ENCODE assay signal across 8 cellular contexts in the genomic region with DNA sequence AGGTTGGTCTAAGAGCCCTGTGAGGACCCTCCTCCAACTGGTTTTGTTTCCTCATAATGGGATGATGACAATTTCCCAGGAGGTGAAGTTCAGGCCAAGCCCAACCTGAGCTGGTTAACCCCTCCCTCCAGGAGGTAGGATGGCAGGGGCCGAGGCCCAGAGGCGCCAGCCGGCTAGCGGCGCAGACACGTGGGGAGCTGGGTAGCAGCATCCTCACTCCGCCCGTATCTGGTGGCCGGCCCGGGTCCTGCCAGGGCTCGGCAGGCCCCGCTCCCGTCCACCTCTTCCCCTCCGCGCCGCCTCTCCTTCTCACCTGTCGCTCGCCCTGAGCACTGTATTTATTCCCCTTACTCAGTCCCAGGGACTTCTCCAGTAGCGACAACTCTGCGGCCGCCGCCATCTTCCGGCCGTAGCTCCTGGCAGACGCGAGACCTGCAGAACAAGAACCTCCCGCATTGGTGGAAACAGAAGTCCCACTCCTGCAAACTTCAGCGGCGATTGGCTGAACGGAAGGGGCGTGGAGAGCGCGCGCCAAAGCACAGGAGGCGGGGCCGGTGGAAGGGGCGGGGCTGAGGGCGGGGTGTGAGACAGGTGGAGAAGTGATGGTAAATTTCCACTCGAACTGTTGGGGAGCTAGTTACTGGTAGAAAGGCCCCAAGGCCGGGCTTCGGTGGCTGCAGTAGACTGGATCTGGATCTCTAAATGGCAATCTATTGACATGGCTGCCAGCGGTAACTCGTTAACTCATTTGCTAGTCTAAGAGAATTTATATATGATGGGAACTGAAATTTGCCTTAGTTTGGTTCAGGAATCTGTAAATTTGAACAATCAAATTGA. TPM values are rescaled to one million over a fixed set of nuclear protein-coding genes. Genes with fewer than 3 reads are reported as not detected.
DNase-seq lines count a peak whose midpoint lies in the region; ATAC-seq and TF ChIP-seq lines count a peak whose summit lies in the region.

EEF1E1 (minus strand) TSS at position 427 of the 837 bp plus-strand sequence; CDS start at position 400, 27 bp downstream.

- H3K27me3 ChIP-seq in adipocyte (replicated peaks; ENCODE audit: control insufficient read depth, insufficient read depth, low read length) (no peaks in the 10 kb centered on the region), heart left ventricle (peaks cover 0 to 12% (median 0%) of the 10 kb centered on the region in 9 donors), transverse colon (peaks cover 5% of the 10 kb centered on the region)

- TF ChIP-seq EP300 in transverse colon (IDR thresholded peaks at IDR 0.05; ENCODE audit: low read depth) = no peak

- ATAC-seq in HG02852 (IDR thresholded peaks at IDR 0.05; ENCODE audit: unreplicated experiment) (peak; percentile 99), heart left ventricle (peak; percentile 100)

- H3K27ac ChIP-seq in heart left ventricle = peak within 1 kb of the TSS in 8 of 12 donors; percentile 31 to 66 (median 60)
- H3K27ac ChIP-seq in transverse colon = peak within 1 kb of the TSS; percentile 58 to 78 (median 74)

- in situ Hi-C loops in GM13976 (cut with MboI; ENCODE audit: low sequenced_read_pairs, unreplicated experiment) (no loop called here), transverse colon (cut with MboI; ENCODE audit: low pct_ligation_motif_present in 1 of 4, low pct_unique_long_range_greater_than_20kb in 1 of 4, low sequenced_read_pairs in 3 of 4) (no loop called here)

- intact Hi-C loops in heart left ventricle (cut with DNase I) (loop anchor here in 1 of 10 donors (1.0 kb wide), 1 partner anchor 38 kb away; the partner anchor contains the start of gene BLOC1S5), transverse colon (cut with DNase I; ENCODE audit: low total_unique reads) (no loop called here)

- H3K9ac ChIP-seq in adipocyte (ENCODE audit: low read length) = peak within 1 kb of the TSS; percentile 85

- H3K4me1 ChIP-seq in adipocyte (ENCODE audit: control insufficient read depth, insufficient read depth, low read length) = peaks cover 11% of the 10 kb centered on the region
- H3K4me1 ChIP-seq in heart left ventricle = peaks cover 3 to 21% (median 9%) of the 10 kb centered on the region in 12 donors
- H3K4me1 ChIP-seq in transverse colon = peaks cover 4 to 12% (median 10%) of the 10 kb centered on the region in 4 donors

- H3K36me3 ChIP-seq in adipocyte (ENCODE audit: control insufficient read depth, insufficient read depth, low read length, severe bottlenecking) = no peaks in the 10 kb centered on the region
- peaks cover 0 to 5% (median 0%) of the 10 kb centered on the region in 9 donors for H3K36me3 ChIP-seq in heart left ventricle
- H3K36me3 ChIP-seq in transverse colon = no peaks in the 10 kb centered on the region

- DNase-seq in GM13976 (ENCODE audit: low spot score) = peak; percentile 97
- peak; percentile 84 for DNase-seq in NCI-H1436 treated with DMSO at 0.1 percent for 48 hours (lab: John Stamatoyannopoulos, UW)
- peak; percentile 97 for DNase-seq in T follicular helper cell (ENCODE audit: low read depth)
- DNase-seq in adipocyte (ENCODE audit: low read depth) = peak; percentile 98
- peak; percentile 94 to 96 (median 94) for DNase-seq in heart left ventricle
- peak; percentile 96 for DNase-seq in pons (ENCODE audit: low spot score)
- DNase-seq in transverse colon = peak; percentile 97

- H3K4me3 ChIP-seq in adipocyte (ENCODE audit: low read length) (peak within 1 kb of the TSS; percentile 95), heart left ventricle (peak within 1 kb of the TSS; percentile 77 to 98 (median 90)), transverse colon (peak within 1 kb of the TSS; percentile 54 to 90 (median 86))

- 1 to 2% (median 1%) methylated on average over 36 to 43 of the region's 43 CpGs for WGBS in heart left ventricle, 4 donors
- WGBS in transverse colon (ENCODE audit: low coverage in 1 of 2), 2 donors = 2 to 8% methylated on average over 4 to 42 of the region's 43 CpGs

- no peaks in the 10 kb centered on the region for H3K9me3 ChIP-seq in adipocyte (ENCODE audit: control insufficient read depth, low read length)
- no peaks in the 10 kb centered on the region for H3K9me3 ChIP-seq in heart left ventricle
- no peaks in the 10 kb centered on the region for H3K9me3 ChIP-seq in transverse colon

- TF ChIP-seq POLR2A in heart left ventricle (IDR thresholded peaks at IDR 0.05) = no peak
- peak; percentile 28 for TF ChIP-seq POLR2A in transverse colon (IDR thresholded peaks at IDR 0.05)

- TF ChIP-seq CTCF in GM13976 (IDR thresholded peaks at IDR 0.05; ENCODE audit: borderline replicate concordance, control extremely low read depth, extremely low read depth, insufficient read depth, missing control alignments) = no peak
- TF ChIP-seq CTCF in heart left ventricle (IDR thresholded peaks at IDR 0.05) = peak in 1 of 12 donors; percentile 25
- no peak for TF ChIP-seq CTCF in transverse colon (IDR thresholded peaks at IDR 0.05)

RNA-seq across cellular contexts. Expression of gene EEF1E1, which starts in this region (rescaled TPM):
- total RNA-seq in heart left ventricle (10 to 100 TPM; 10.3 to 22.2 (median 14.3) TPM), transverse colon (10 to 100 TPM in 2 of 4 donors, not detected in 2; 14.9 to 27.0 TPM)
- 10 to 100 TPM; 19.0 to 50.1 TPM for polyA plus RNA-seq in heart left ventricle

Comparison
In these comparisons a context has a peak if more than half of its experiments do, and no peak if none do; other contexts are left out.
1. Peak in every context shown above with its lines: DNase-seq, ATAC-seq, H3K4me3 ChIP-seq and H3K27ac ChIP-seq.